ENCODE assay signal across 10 cellular contexts in genomic region chr19:22882797-22883196, GRCh38. TPM values are rescaled to one million over a fixed set of nuclear protein-coding genes. Genes with fewer than 3 reads are reported as not detected.
DNase-seq lines count a peak whose midpoint lies in the region; ATAC-seq and TF ChIP-seq lines count a peak whose summit lies in the region.
"Had no signal": no experiment of that assay in that cellular context is flagged by ENCODE, and none has a peak within 500 bp of the region (broad histone marks: within the 10 kb centered on the region; RNA-seq: fewer than 3 reads in every experiment).

No MANE protein-coding gene starts in this region.

- H3K9me3 ChIP-seq in right lobe of liver, result no peaks in the 10 kb centered on the region

- H3K4me3 ChIP-seq in astrocyte of the spinal cord (ENCODE audit: low read depth, low read length) (no peak overlapping the region), right lobe of liver (no peak overlapping the region), lower leg skin (ENCODE audit: low read depth, poor library complexity, severe bottlenecking) (no peak overlapping the region)

- ATAC-seq in right lobe of liver (peak; percentile 49 to 67 (median 60)), HG02759 (IDR thresholded peaks at IDR 0.05; ENCODE audit: unreplicated experiment) (no peak)

- WGBS in right lobe of liver (ENCODE audit: insufficient coverage, low coverage, low lambda C conversion rate, missing lambda C conversion rate), result 2% methylated on average over 3 of the region's 3 CpGs
- 1 to 9% methylated on average over 3 of the region's 3 CpGs for WGBS in lower leg skin, 2 donors

- H3K27ac ChIP-seq in right lobe of liver, result no peak overlapping the region

- no peaks in the 10 kb centered on the region for H3K27me3 ChIP-seq in right lobe of liver

- no peaks in the 10 kb centered on the region for H3K4me1 ChIP-seq in right lobe of liver

- H3K36me3 ChIP-seq in right lobe of liver, result no peaks in the 10 kb centered on the region

- TF ChIP-seq CTCF in astrocyte of the spinal cord (IDR thresholded peaks at IDR 0.05; ENCODE audit: low read depth, low read length), result no peak
- peak; percentile 42 to 54 (median 48) for TF ChIP-seq CTCF in right lobe of liver (IDR thresholded peaks at IDR 0.05)
- no peak for TF ChIP-seq CTCF in lower leg skin (IDR thresholded peaks at IDR 0.05)

- in situ Hi-C loops in astrocyte of the spinal cord (cut with HindIII; ENCODE audit: low sequenced_read_pairs), result no loop called here

- intact Hi-C loops in right lobe of liver (cut with DNase I) (no loop called here), lower leg skin (cut with DNase I; ENCODE audit: low total_unique reads) (no loop called here)

- DNase-seq in DMS 273 treated with DMSO at 0.1 percent for 48 hours (lab: John Stamatoyannopoulos, UW) (peak; percentile 20), LHCN-M2 (ENCODE audit: low read depth) (peak; percentile 3), astrocyte of the spinal cord (ENCODE audit: low read depth, low spot score) (peak; percentile 4), right lobe of liver (no peak), NCI-H345 (lab: John Stamatoyannopoulos, UW) (no peak), lower leg skin (ENCODE audit: low spot score in 2 of 2) (no peak)
- no peak for DNase-seq in activated CD4-positive, alpha-beta T cell treated with anti-CD3 and anti-CD28 coated beads for 1 hour
- DNase-seq: activated naive CD8-positive, alpha-beta T cell treated with anti-CD3 and anti-CD28 coated beads for 36 hours had no signal

- no peak for TF ChIP-seq POLR2A in right lobe of liver (IDR thresholded peaks at IDR 0.05)
- no peak for TF ChIP-seq POLR2A in lower leg skin (IDR thresholded peaks at IDR 0.05)

RNA-seq across cellular contexts. Expression of gene ZNF723, which starts 50.7 kb away (rescaled TPM):
- not detected in 2 replicates for total RNA-seq in LHCN-M2 (2014; rRNA removed)
- not detected for polyA plus RNA-seq in LHCN-M2 (2012)
- not detected for total RNA-seq in right lobe of liver
- not detected for total RNA-seq in lower leg skin
- total RNA-seq: pulmonary artery endothelial cell had no signal

Comparison
In these comparisons a context has a peak if more than half of its experiments do, and no peak if none do; other contexts are left out.
1. DNase-seq: peak in DMS 273 treated with DMSO at 0.1 percent for 48 hours (single experiment), LHCN-M2 (single experiment) and astrocyte of the spinal cord (single experiment); none in right lobe of liver (0 of 3), NCI-H345 (single experiment), activated CD4-positive, alpha-beta T cell treated with anti-CD3 and anti-CD28 coated beads for 1 hour (single experiment) and lower leg skin (0 of 2).
2. CTCF ChIP-seq: peak in right lobe of liver (4 of 4); none in astrocyte of the spinal cord (single experiment) and lower leg skin (0 of 3).